27 cellular contexts compared by ENCODE assay signal in the genomic region with DNA sequence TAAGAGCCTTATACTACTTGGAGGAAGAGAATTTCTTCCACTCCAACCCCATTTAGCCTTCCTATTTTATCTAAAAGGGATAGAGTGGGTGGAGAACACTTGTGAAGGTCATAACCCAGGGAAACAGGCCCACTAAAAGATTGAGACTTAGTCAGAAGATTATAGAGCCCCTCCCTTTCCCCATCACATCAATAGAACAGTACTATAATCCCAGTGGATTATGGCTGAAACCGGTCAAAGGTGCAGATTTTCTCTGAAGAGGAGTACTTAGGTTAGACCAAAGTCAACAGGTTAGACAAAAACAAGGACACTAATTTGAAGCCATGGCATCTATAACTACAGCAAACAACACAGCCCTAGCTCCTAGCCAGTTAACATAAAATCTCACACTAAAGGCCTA.
"Had no signal": no experiment of that assay in that cellular context is flagged by ENCODE, and none has a peak within 500 bp of the region (broad histone marks: within the 10 kb centered on the region; RNA-seq: fewer than 3 reads in every experiment).

No MANE protein-coding gene starts in this region.

- H3K36me3 ChIP-seq: neutrophil, ovary, stomach, thoracic aorta, thyroid gland, tibial nerve, upper lobe of left lung, vagina had no signal

- H3K27me3 ChIP-seq: neutrophil, ovary, stomach, thyroid gland, tibial nerve, upper lobe of left lung, vagina had no signal

- FAIRE-seq: urothelium cell line had no signal

- H3K27ac ChIP-seq: neutrophil, ovary, parathyroid adenoma, psoas muscle, skin epidermis, stomach, thoracic aorta, thyroid gland, tibial nerve, upper lobe of left lung, vagina had no signal

- ATAC-seq: naive thymus-derived CD8-positive, alpha-beta T cell; natural killer cell treated with Interleukin-12 subunit alpha and Interleukin-12 subunit beta and Interleukin-15 and Interleukin-18, amount 100 ng/mL, for 72 hours; psoas muscle; sciatic nerve; stimulated activated effector memory CD8-positive, alpha-beta T cell treated with anti-CD3 and anti-CD28 coated beads, Interleukin-12 subunit alpha, Interleukin-12 subunit beta, amount 100 ng/mL, for 72 hours; stimulated activated naive B cell treated with anti-CD40 and anti-IgM and Interleukin-4, amounts not matched to agents 10 μg/mL and 1 μg/mL and 100 μg/mL, for 72 hours had no signal

- H3K4me3 ChIP-seq: ovary, psoas muscle, skin epidermis, stomach, thoracic aorta, thyroid gland, tibial nerve, upper lobe of left lung, vagina had no signal

- DNase-seq: naive thymus-derived CD8-positive, alpha-beta T cell; nephron progenitor cell; nucleus accumbens; ovary; posterior cingulate gyrus; psoas muscle; right cardiac atrium; stimulated activated CD4-positive, alpha-beta T cell treated with anti-CD3 and anti-CD28 coated beads, Interleukin-15, amount 100 ng/mL, for 24 hours; stimulated activated CD4-positive, alpha-beta T cell treated with anti-CD3 and anti-CD28 coated beads, Interleukin-2, amount 100 ng/mL, for 24 hours; stimulated activated CD4-positive, alpha-beta T cell treated with anti-CD3 and anti-CD28 coated beads, Interleukin-2, amount 100 ng/mL, for 48 hours; stimulated activated CD4-positive, alpha-beta T cell treated with anti-CD3 and anti-CD28 coated beads, Interleukin-4, amount 100 ng/mL, for 24 hours; stimulated activated naive B cell treated with anti-CD40 and anti-IgM and Interleukin-4, amounts not matched to agents 10 μg/mL and 1 μg/mL and 100 μg/mL, for 72 hours; stimulated activated naive CD4-positive, alpha-beta T cell treated with Interleukin-2 at 50 U/mL for 16 hours; stomach; thyroid gland; trophoblast cell; upper lobe of left lung had no signal

- H3K9me3 ChIP-seq: neutrophil, ovary, psoas muscle, stomach, thoracic aorta, thyroid gland, tibial nerve, upper lobe of left lung, vagina had no signal

- H3K4me1 ChIP-seq: parathyroid adenoma, psoas muscle, thyroid gland, upper lobe of left lung had no signal
